Comparison of ENCODE assay signal across 12 cellular contexts in genomic region chr7:98219382-98219781, GRCh38. TPM values are rescaled to one million over a fixed set of nuclear protein-coding genes. Genes with fewer than 3 reads are reported as not detected.
DNase-seq lines count a peak whose midpoint lies in the region; ATAC-seq and TF ChIP-seq lines count a peak whose summit lies in the region.
"Not testable (repeated sequence)": the region's sequence is repeated elsewhere in the genome, so short reads cannot be mapped to it uniquely, and the experiment has no call there.
"Had no signal": no experiment of that assay in that cellular context is flagged by ENCODE, and none has a peak within 500 bp of the region (broad histone marks: within the 10 kb centered on the region; RNA-seq: fewer than 3 reads in every experiment).

No MANE protein-coding gene starts in this region.

- DNase-seq in GM12865 (ENCODE audit: low read depth) (peak; percentile 67), fibroblast of peridontal ligament (ENCODE audit: extremely low read depth) (peak; percentile 12), aorta (peak; percentile 9 to 28)
- not testable (repeated sequence) for DNase-seq in T-helper 2 cell treated with Interferon-gamma antibody and Interleukin-4, amounts not matched to agents 5 μg/mL and 100 μg/mL, for 36 hours (ENCODE audit: low spot score); naive thymus-derived CD4-positive, alpha-beta T cell

- not testable (repeated sequence) for H3K9me3 ChIP-seq in naive thymus-derived CD4-positive, alpha-beta T cell (ENCODE audit: control insufficient read depth in 2 of 3, low read length in 3 of 3); aorta (ENCODE audit: control insufficient read depth, low read length)

- CTCF ChIA-PET in naive thymus-derived CD4-positive, alpha-beta T cell (lab: Charles Lee): not testable (repeated sequence)

- not testable (repeated sequence) for H3K4me3 Mint-ChIP-seq in T-helper 2 cell treated with Interferon-gamma antibody and Interleukin-4, amounts not matched to agents 5 μg/mL and 100 μg/mL, for 36 hours; activated T-helper 17 cell treated with anti-CD3 and anti-CD28 coated beads, Interleukin-2, amount 50 U/mL, for 72 hours
- peak overlapping the region in 6 of 10 donors; percentile 5 to 60 (median 14) for H3K4me3 Mint-ChIP-seq in naive thymus-derived CD4-positive, alpha-beta T cell

- POLR2A ChIA-PET in naive thymus-derived CD4-positive, alpha-beta T cell (lab: Charles Lee): not testable (repeated sequence)

- H3K27me3 ChIP-seq in naive thymus-derived CD4-positive, alpha-beta T cell (ENCODE audit: control insufficient read depth in 2 of 2, insufficient read depth in 2 of 2, low read length in 2 of 2); aorta (ENCODE audit: control insufficient read depth in 1 of 2, insufficient read depth in 2 of 2, low read length in 1 of 2): not testable (repeated sequence)

- not testable (repeated sequence) for H3K4me1 ChIP-seq in naive thymus-derived CD4-positive, alpha-beta T cell (ENCODE audit: control insufficient read depth in 2 of 2, insufficient read depth in 2 of 2, low read length in 2 of 2); aorta (ENCODE audit: control insufficient read depth in 1 of 2, insufficient read depth in 2 of 2, low read length in 2 of 2)

- not testable (repeated sequence) for TF ChIP-seq CTCF in GM12865 (IDR thresholded peaks at IDR 0.05; ENCODE audit: insufficient read depth, low read depth, low read length, missing control alignments)

- H3K27ac ChIP-seq in naive thymus-derived CD4-positive, alpha-beta T cell (ENCODE audit: low read depth, low read length); aorta (ENCODE audit: low read depth in 1 of 2, low read length in 2 of 2): not testable (repeated sequence)

- intact Hi-C loops in naive thymus-derived CD4-positive, alpha-beta T cell (cut with micrococcal nuclease); aorta (cut with DNase I): not testable (repeated sequence)

- ATAC-seq in GM19351 (IDR thresholded peaks at IDR 0.05; ENCODE audit: unreplicated experiment) (peak; percentile 35), HG03439 (IDR thresholded peaks at IDR 0.05; ENCODE audit: unreplicated experiment) (peak; percentile 38)
- ATAC-seq in activated T-helper 17 cell treated with anti-CD3 and anti-CD28 coated beads, Interleukin-2, amount 50 U/mL, for 72 hours (replicated peaks); naive thymus-derived CD4-positive, alpha-beta T cell; aorta (ENCODE audit: low FRiP score): not testable (repeated sequence)

- peaks cover 11% of the 10 kb centered on the region for H3K4me1 Mint-ChIP-seq in T-helper 2 cell treated with Interferon-gamma antibody and Interleukin-4, amounts not matched to agents 5 μg/mL and 100 μg/mL, for 36 hours (ENCODE audit: low read depth)
- H3K4me1 Mint-ChIP-seq in activated T-helper 17 cell treated with anti-CD3 and anti-CD28 coated beads, Interleukin-2, amount 50 U/mL, for 72 hours: peaks cover 14% of the 10 kb centered on the region
- H3K4me1 Mint-ChIP-seq in naive thymus-derived CD4-positive, alpha-beta T cell: peaks cover 13 to 20% (median 17%) of the 10 kb centered on the region in 7 donors

- not testable (repeated sequence) for H3K27me3 Mint-ChIP-seq in T-helper 2 cell treated with Interferon-gamma antibody and Interleukin-4, amounts not matched to agents 5 μg/mL and 100 μg/mL, for 36 hours (ENCODE audit: low read depth); activated T-helper 17 cell treated with anti-CD3 and anti-CD28 coated beads, Interleukin-2, amount 50 U/mL, for 72 hours; naive thymus-derived CD4-positive, alpha-beta T cell

- 95 to 97% methylated on average over 6 of the region's 6 CpGs for WGBS in aorta, 2 donors

- H3K9me3 Mint-ChIP-seq in T-helper 2 cell treated with Interferon-gamma antibody and Interleukin-4, amounts not matched to agents 5 μg/mL and 100 μg/mL, for 36 hours; activated T-helper 17 cell treated with anti-CD3 and anti-CD28 coated beads, Interleukin-2, amount 50 U/mL, for 72 hours; naive thymus-derived CD4-positive, alpha-beta T cell: not testable (repeated sequence)

- not testable (repeated sequence) for H3K4me3 ChIP-seq in GM12865 (ENCODE audit: low read depth, low read length); naive thymus-derived CD4-positive, alpha-beta T cell (ENCODE audit: low read length); aorta (ENCODE audit: low read length in 2 of 2)

- H3K36me3 Mint-ChIP-seq in T-helper 2 cell treated with Interferon-gamma antibody and Interleukin-4, amounts not matched to agents 5 μg/mL and 100 μg/mL, for 36 hours (ENCODE audit: low read depth): peaks cover 12% of the 10 kb centered on the region
- H3K36me3 Mint-ChIP-seq in activated T-helper 17 cell treated with anti-CD3 and anti-CD28 coated beads, Interleukin-2, amount 50 U/mL, for 72 hours (ENCODE audit: low read depth): peaks cover 26% of the 10 kb centered on the region
- H3K36me3 Mint-ChIP-seq in naive thymus-derived CD4-positive, alpha-beta T cell: peaks cover 3 to 32% (median 8%) of the 10 kb centered on the region in 5 donors

- H3K36me3 ChIP-seq in naive thymus-derived CD4-positive, alpha-beta T cell (ENCODE audit: control insufficient read depth in 2 of 3, insufficient read depth in 3 of 3, low read length in 3 of 3): peaks cover 0 to 53% (median 7%) of the 10 kb centered on the region in 3 experiments
- not testable (repeated sequence) for H3K36me3 ChIP-seq in aorta (ENCODE audit: control insufficient read depth in 1 of 2, insufficient read depth in 2 of 2, low read length in 1 of 2)

- H3K27ac Mint-ChIP-seq in T-helper 2 cell treated with Interferon-gamma antibody and Interleukin-4, amounts not matched to agents 5 μg/mL and 100 μg/mL, for 36 hours: peak overlapping the region; percentile 7
- peak overlapping the region; percentile 73 for H3K27ac Mint-ChIP-seq in activated T-helper 17 cell treated with anti-CD3 and anti-CD28 coated beads, Interleukin-2, amount 50 U/mL, for 72 hours
- peak overlapping the region in 7 of 9 donors; percentile 48 to 86 (median 70) for H3K27ac Mint-ChIP-seq in naive thymus-derived CD4-positive, alpha-beta T cell

RNA-seq across cellular contexts. Expression of gene BHLHA15, which starts 8.1 kb away (rescaled TPM):
- not detected for total RNA-seq in activated T-helper 17 cell treated with anti-CD3 and anti-CD28 coated beads, Interleukin-2, amount 50 U/mL, for 72 hours
- total RNA-seq in naive thymus-derived CD4-positive, alpha-beta T cell: under 1 TPM in 2 of 5 experiments, not detected in 3; 0.39 to 0.80 TPM
- polyA plus RNA-seq in naive thymus-derived CD4-positive, alpha-beta T cell: not detected
- total RNA-seq in aorta: not detected
- under 1 TPM in 1 of 2 donors, not detected in 1; 0.36 TPM for polyA plus RNA-seq in aorta
- total RNA-seq: GM23248, LHCN-M2, SK-MEL-5 had no signal
- polyA plus RNA-seq: AG04450, GM23248 had no signal

RNA-seq across cellular contexts. Expression of gene TECPR1, which starts 32.6 kb away (rescaled TPM):
- 10 to 100 TPM; 29.0 to 37.1 TPM for total RNA-seq in activated T-helper 17 cell treated with anti-CD3 and anti-CD28 coated beads, Interleukin-2, amount 50 U/mL, for 72 hours
- 100 to 1,000 TPM in 4 of 5 experiments, 10 to 100 TPM in 1; 82.4 to 203 (median 134) TPM for total RNA-seq in naive thymus-derived CD4-positive, alpha-beta T cell
- polyA plus RNA-seq in naive thymus-derived CD4-positive, alpha-beta T cell: 10 to 100 TPM; 21.0 to 32.3 TPM
- total RNA-seq in aorta: 10 to 100 TPM; 33.8 to 48.0 TPM
- polyA plus RNA-seq in aorta: 10 to 100 TPM; 16.0 to 24.7 TPM

Comparison
In these comparisons a context has a peak if more than half of its experiments do, and no peak if none do; other contexts are left out.
1. H3K27ac Mint-ChIP-seq: peak in every context shown above with its lines; median percentile 73 in activated T-helper 17 cell treated with anti-CD3 and anti-CD28 coated beads, Interleukin-2, amount 50 U/mL, for 72 hours; 70 in naive thymus-derived CD4-positive, alpha-beta T cell; 7 in T-helper 2 cell treated with Interferon-gamma antibody and Interleukin-4, amounts not matched to agents 5 μg/mL and 100 μg/mL, for 36 hours.